Comparison of ENCODE assay signal across 8 cellular contexts in genomic region chr3:139935071-139935865, GRCh38. TPM values are rescaled to one million over a fixed set of nuclear protein-coding genes. Genes with fewer than 3 reads are reported as not detected.
A peak's percentile ranks its signal among the peaks of the same experiment; 100 is the strongest.
DNase-seq lines count a peak whose midpoint lies in the region; ATAC-seq and TF ChIP-seq lines count a peak whose summit lies in the region.

TSS of gene CLSTN2 (plus strand) at chr3:139935185.

- peak within 1 kb of the TSS; percentile 65 for H3K4me3 ChIP-seq in kidney epithelial cell (ENCODE audit: low read depth, low read length)

- DNase-seq in NCI-H187 (lab: John Stamatoyannopoulos, UW) (peak; percentile 66 to 67), NCI-H187 treated with DMSO at 0.1 percent for 48 hours (lab: John Stamatoyannopoulos, UW) (no peak), NCI-H526 treated with DMSO at 0.1 percent for 48 hours (lab: John Stamatoyannopoulos, UW) (peak; percentile 76), caudate nucleus (lab: John Stamatoyannopoulos, UW) (peak in 51 of 61 donors; percentile 6 to 70 (median 44)), kidney epithelial cell (ENCODE audit: low read depth) (peak; percentile 23), SIG-M5 (lab: John Stamatoyannopoulos, UW) (no peak)
- DNase-seq in stimulated activated effector memory CD8-positive, alpha-beta T cell treated with anti-CD3 and anti-CD28 coated beads, Interleukin-12 subunit alpha, Interleukin-12 subunit beta, amount 100 ng/mL, for 72 hours (ENCODE audit: low spot score in 2 of 2): no peak

- no peaks in the 10 kb centered on the region for H3K36me3 Mint-ChIP-seq in stimulated activated effector memory CD8-positive, alpha-beta T cell treated with anti-CD3 and anti-CD28 coated beads, Interleukin-12 subunit alpha, Interleukin-12 subunit beta, amount 100 ng/mL, for 72 hours

- H3K27ac ChIP-seq in caudate nucleus (ENCODE audit: low read depth, low read length): no peak within 1 kb of the TSS

- H3K4me1 Mint-ChIP-seq in stimulated activated effector memory CD8-positive, alpha-beta T cell treated with anti-CD3 and anti-CD28 coated beads, Interleukin-12 subunit alpha, Interleukin-12 subunit beta, amount 100 ng/mL, for 72 hours: no peaks in the 10 kb centered on the region

- no peak within 1 kb of the TSS for H3K4me3 Mint-ChIP-seq in stimulated activated effector memory CD8-positive, alpha-beta T cell treated with anti-CD3 and anti-CD28 coated beads, Interleukin-12 subunit alpha, Interleukin-12 subunit beta, amount 100 ng/mL, for 72 hours

- no peaks in the 10 kb centered on the region for H3K36me3 ChIP-seq in kidney epithelial cell (ENCODE audit: control insufficient read depth, insufficient read depth, low read length)

- ATAC-seq in HG02852 (IDR thresholded peaks at IDR 0.05; ENCODE audit: unreplicated experiment): peak; percentile 62
- ATAC-seq in stimulated activated effector memory CD8-positive, alpha-beta T cell treated with anti-CD3 and anti-CD28 coated beads, Interleukin-12 subunit alpha, Interleukin-12 subunit beta, amount 100 ng/mL, for 72 hours: peak; percentile 36

- H3K9me3 Mint-ChIP-seq in stimulated activated effector memory CD8-positive, alpha-beta T cell treated with anti-CD3 and anti-CD28 coated beads, Interleukin-12 subunit alpha, Interleukin-12 subunit beta, amount 100 ng/mL, for 72 hours: no peaks in the 10 kb centered on the region

- H3K27ac Mint-ChIP-seq in stimulated activated effector memory CD8-positive, alpha-beta T cell treated with anti-CD3 and anti-CD28 coated beads, Interleukin-12 subunit alpha, Interleukin-12 subunit beta, amount 100 ng/mL, for 72 hours: no peak within 1 kb of the TSS

- peaks cover 3% of the 10 kb centered on the region for H3K27me3 ChIP-seq in kidney epithelial cell (ENCODE audit: control insufficient read depth, insufficient read depth, low read length)

- no peak for TF ChIP-seq CTCF in kidney epithelial cell (IDR thresholded peaks at IDR 0.05; ENCODE audit: insufficient read depth, low read length, poor library complexity, severe bottlenecking)

RNA-seq across cellular contexts. Expression of gene CLSTN2, which starts in this region (rescaled TPM):
- total RNA-seq in kidney epithelial cell: 10.9 and 17.3 TPM in 2 replicates

Comparison
In these comparisons a context has a peak if more than half of its experiments do, and no peak if none do; other contexts are left out.
1. DNase-seq: peak in NCI-H187 (2 of 2), NCI-H526 treated with DMSO at 0.1 percent for 48 hours (single experiment), caudate nucleus (51 of 61) and kidney epithelial cell (single experiment); none in NCI-H187 treated with DMSO at 0.1 percent for 48 hours (single experiment), stimulated activated effector memory CD8-positive, alpha-beta T cell treated with anti-CD3 and anti-CD28 coated beads, Interleukin-12 subunit alpha, Interleukin-12 subunit beta, amount 100 ng/mL, for 72 hours (0 of 2) and SIG-M5 (single experiment).